In genomic region chr17:45150911-45151809, GRCh38 we compare ENCODE assay signal across 8 cellular contexts. TPM values are rescaled to one million over a fixed set of nuclear protein-coding genes. Genes with fewer than 3 reads are reported as not detected.
A peak's percentile ranks its signal among the peaks of the same experiment; 100 is the strongest.
DNase-seq lines count a peak whose midpoint lies in the region; ATAC-seq, FAIRE-seq and TF ChIP-seq lines count a peak whose summit lies in the region.

No MANE protein-coding gene starts in this region.

- H3K4me3 Mint-ChIP-seq in progenitor cell of endocrine pancreas (ENCODE audit: low read depth), result peak overlapping the region; percentile 60

- FAIRE-seq in H1 (lab: Jason Lieb, UNC), result no peak

- no peak overlapping the region for H3K18ac ChIP-seq in H1 (ENCODE audit: extremely low read depth, low read length)

- no peak overlapping the region for H2BK120ac ChIP-seq in H1 (replicated peaks; ENCODE audit: low read depth, low read length)

- no peak overlapping the region for H3K27ac ChIP-seq in OCI-LY1 (ENCODE audit: low read depth, low read length, poor library complexity, severe bottlenecking)
- no peak overlapping the region for H3K27ac ChIP-seq in H1 (ENCODE audit: low read depth, low read length)

- no peaks in the 10 kb centered on the region for H3K9me3 ChIP-seq in OCI-LY1 (ENCODE audit: low read length)
- no peaks in the 10 kb centered on the region for H3K9me3 ChIP-seq in H1 (ENCODE audit: insufficient read depth in 2 of 2, low read depth in 1 of 2, low read length in 1 of 2)

- H3K56ac ChIP-seq in H1 (replicated peaks; ENCODE audit: insufficient read length, low read depth, low read length), result no peak overlapping the region

- H3K36me3 ChIP-seq in OCI-LY1 (ENCODE audit: insufficient read depth, low read length), result no peaks in the 10 kb centered on the region
- H3K36me3 ChIP-seq in H1 (ENCODE audit: control insufficient read depth in 2 of 4, insufficient read depth in 4 of 4, low read length in 3 of 4), result no peaks in the 10 kb centered on the region

- H3K14ac ChIP-seq in H1 (ENCODE audit: insufficient read length), result no peak overlapping the region

- H3K27me3 ChIP-seq in OCI-LY1 (ENCODE audit: insufficient read depth, low read length) (no peaks in the 10 kb centered on the region), H1 (replicated peaks in 1 of 4; ENCODE audit: control insufficient read depth in 3 of 4, extremely low read depth in 1 of 4, insufficient read depth in 3 of 4, low read length in 3 of 4) (no peaks in the 10 kb centered on the region)

- H3K23ac ChIP-seq in H1 (ENCODE audit: insufficient read length), result no peak overlapping the region

- 60% methylated on average over 8 of the region's 8 CpGs; no CpG with 5 or more reads in 1 of the 2 experiments for WGBS in H1 (ENCODE audit: extremely low coverage in 1 of 2, insufficient coverage in 1 of 2, insufficient read length in 1 of 2, insufficient replicate concordance in 2 of 2, low coverage in 1 of 2, low lambda C conversion rate in 2 of 2, missing lambda C conversion rate in 1 of 2), 2 experiments

- TF ChIP-seq CTCF in OCI-LY1 (IDR thresholded peaks at IDR 0.05; ENCODE audit: low read length) (no peak), H1 (IDR thresholded peaks at IDR 0.05; ENCODE audit: control extremely low read depth in 1 of 3, insufficient read depth in 1 of 3, low read depth in 1 of 3, low read length in 3 of 3) (no peak), progenitor cell of endocrine pancreas (IDR thresholded peaks at IDR 0.05; ENCODE audit: unreplicated experiment) (no peak)

- no peak overlapping the region for H2BK12ac ChIP-seq in H1 (ENCODE audit: low read depth, low read length)

- CTCF ChIA-PET in H1 (lab: Charles Lee; ENCODE audit: partially characterized antibody), result interaction anchor here (0.9 to 9.4 kb wide), 20 partner anchors 9 to 213 kb away, joined by 3 to 187 read pairs (median 7); partner anchors contain the start of genes ACBD4, FMNL1, HEXIM2 and PLCD3

- H4K20me1 ChIP-seq in OCI-LY1 (ENCODE audit: insufficient read depth, low read length), result no peaks in the 10 kb centered on the region
- peaks cover 5 to 10% of the 10 kb centered on the region in 2 experiments for H4K20me1 ChIP-seq in H1 (replicated peaks in 1 of 2; ENCODE audit: control insufficient read depth in 1 of 2, insufficient read depth in 2 of 2, low read length in 2 of 2)

- no peaks in the 10 kb centered on the region for H3K27me3 Mint-ChIP-seq in progenitor cell of endocrine pancreas

- peaks cover 10% of the 10 kb centered on the region for H3K23me2 ChIP-seq in H1 (ENCODE audit: low read depth, low read length)

- H3K9me2 ChIP-seq in OCI-LY1 (ENCODE audit: low read depth, low read length), result no peaks in the 10 kb centered on the region

- no peak for TF ChIP-seq POLR2A in H1 (IDR thresholded peaks at IDR 0.05; ENCODE audit: control extremely low read depth in 1 of 2, low read depth in 2 of 2, low read length in 2 of 2)

- no peak overlapping the region for H3K9ac ChIP-seq in OCI-LY1 (ENCODE audit: low read length)
- H3K9ac ChIP-seq in H1 (replicated peaks in 1 of 4; ENCODE audit: extremely low read depth in 1 of 4, low read depth in 3 of 4, low read length in 3 of 4), result no peak overlapping the region

- DNase-seq in EH (ENCODE audit: low read depth) (peak; percentile 44), H1 (ENCODE audit: low read depth in 1 of 2, low spot score in 2 of 2) (no peak), progenitor cell of endocrine pancreas (ENCODE audit: low spot score, unreplicated experiment) (no peak), NCI-H146 treated with DMSO at 0.1 percent for 48 hours (lab: John Stamatoyannopoulos, UW; ENCODE audit: unreplicated experiment) (no peak), NCI-H2171 (lab: John Stamatoyannopoulos, UW) (no peak), HuH-7 (ENCODE audit: low spot score) (no peak)

- H4K8ac ChIP-seq in H1 (ENCODE audit: extremely low read depth, insufficient read depth, low read length), result no peak overlapping the region

- no peak overlapping the region for H3K4ac ChIP-seq in H1 (replicated peaks; ENCODE audit: insufficient read length, low read depth, low read length)

- H3K36me3 Mint-ChIP-seq in progenitor cell of endocrine pancreas (ENCODE audit: insufficient read depth), result no peaks in the 10 kb centered on the region

- peak overlapping the region; percentile 8 for H3K27ac Mint-ChIP-seq in progenitor cell of endocrine pancreas

- TF ChIP-seq RAD21 in H1 (IDR thresholded peaks at IDR 0.05 in 1 of 2, conservative IDR thresholded peaks at IDR 0.05 in 1 of 2; ENCODE audit: low read depth in 2 of 2, low read length in 2 of 2), result no peak

- no peak overlapping the region for H2BK5ac ChIP-seq in H1 (ENCODE audit: low read depth, low read length)

- H3K4me3 ChIP-seq in OCI-LY1 (ENCODE audit: low read depth, low read length, poor library complexity, severe bottlenecking) (peak overlapping the region; percentile 57), H1 (ENCODE audit: extremely low read depth in 1 of 4, insufficient read depth in 2 of 4, low read depth in 3 of 4, low read length in 4 of 4) (peak overlapping the region in 3 of 4 experiments; percentile 77 to 93 (median 85); a peak in 5 of 8 replicates)

- H2AFZ ChIP-seq in OCI-LY1 (ENCODE audit: low read length), result no peak overlapping the region
- H2AFZ ChIP-seq in H1 (ENCODE audit: low read length), result no peak overlapping the region

- H3K9me3 Mint-ChIP-seq in progenitor cell of endocrine pancreas (ENCODE audit: low read depth), result no peaks in the 10 kb centered on the region

- H3K4me2 ChIP-seq in OCI-LY1 (ENCODE audit: low read length) (peak overlapping the region; percentile 82; the same call in 1 of the 2 replicates), H1 (ENCODE audit: insufficient read depth in 1 of 2, low read depth in 2 of 2, low read length in 2 of 2) (peak overlapping the region; percentile 70 to 86; a peak in 3 of 4 replicates)

- peaks cover 9% of the 10 kb centered on the region; the same call in 1 of the 2 replicates for H3F3A ChIP-seq in OCI-LY1 (ENCODE audit: insufficient read depth, low read length)

- no peak overlapping the region for H2AK5ac ChIP-seq in H1 (ENCODE audit: low read depth, low read length)

- H2BK15ac ChIP-seq in H1 (ENCODE audit: low read length), result no peak overlapping the region

- no peak overlapping the region for H4K91ac ChIP-seq in H1 (replicated peaks; ENCODE audit: insufficient read length, low read length)

- H3K79me1 ChIP-seq in H1 (ENCODE audit: low read depth, low read length), result peaks cover 3% of the 10 kb centered on the region; the same call in 1 of the 2 replicates

- H3K79me2 ChIP-seq in OCI-LY1 (ENCODE audit: insufficient read depth, low read length) (no peaks in the 10 kb centered on the region), H1 (ENCODE audit: control insufficient read depth in 1 of 2, insufficient read depth in 2 of 2, low read length in 2 of 2) (peaks cover 0 to 26% of the 10 kb centered on the region in 2 experiments; a peak in 2 of 4 replicates)

- no peak for TF ChIP-seq EP300 in H1 (IDR thresholded peaks at IDR 0.05; ENCODE audit: borderline replicate concordance in 1 of 2, low read depth in 2 of 2, low read length in 2 of 2)

- H3K4me1 ChIP-seq in OCI-LY1 (ENCODE audit: insufficient read depth, low read length, severe bottlenecking), result peaks cover 40% of the 10 kb centered on the region
- H3K4me1 ChIP-seq in H1 (replicated peaks in 1 of 4; ENCODE audit: control insufficient read depth in 3 of 4, insufficient read depth in 4 of 4, low read length in 3 of 4), result peaks cover 3 to 9% (median 6%) of the 10 kb centered on the region in 4 experiments; a peak in 6 of 7 replicates

- peaks cover 26% of the 10 kb centered on the region for H3K4me1 Mint-ChIP-seq in progenitor cell of endocrine pancreas (ENCODE audit: low read depth)

- no peak for ATAC-seq in GM18858 (IDR thresholded peaks at IDR 0.05; ENCODE audit: unreplicated experiment)

- H2BK20ac ChIP-seq in H1 (ENCODE audit: low read length), result no peak overlapping the region

- POLR2A ChIA-PET in H1 (lab: Charles Lee; ENCODE audit: partially characterized antibody), result interaction anchor here (0.6 to 20.3 kb wide), 7 partner anchors 16 to 70 kb away, joined by 3 to 1076 read pairs (median 54); partner anchors contain the start of genes ACBD4, FMNL1, HEXIM2 and PLCD3

- no peak overlapping the region for H4K5ac ChIP-seq in H1 (ENCODE audit: insufficient read length, low read depth, low read length)

RNA-seq across cellular contexts. Expression of gene HEXIM1, which starts 2.9 kb away (rescaled TPM):
- total RNA-seq in H1 (2021; fragmentation: NEBNext Ultra II Directional; extraction: Animal tissue kit (Norgen Biotek cat#: 25700)), result 36.9 and 38.3 TPM in 2 replicates
- 9.1 and 11.1 TPM in 2 replicates for polyA plus RNA-seq in H1 (2011; rRNA removed)
- polyA plus RNA-seq in H1 (2011; cell fraction: cytosol; rRNA removed), result 14.0 TPM
- 10.2 TPM for polyA plus RNA-seq in H1 (2011; cell fraction: nucleus; rRNA removed)
- 16.8 to 21.8 TPM (median 20.6 TPM) in 4 replicates for polyA plus RNA-seq in H1 (2012, experiment 1 of 2)
- 7.1 TPM for polyA plus RNA-seq in H1 (2012, experiment 2 of 2)
- 18.9 TPM for polyA plus RNA-seq in H1 (2013, experiment 1 of 2)
- 18.6 TPM for polyA plus RNA-seq in H1 (2013, experiment 2 of 2)
- polyA minus RNA-seq in H1 (2011; rRNA and poly(A)+ RNA removed), result 2.5 and 3.5 TPM in 2 replicates
- polyA minus RNA-seq in H1 (2011; cell fraction: cytosol; rRNA and poly(A)+ RNA removed), result 6.5 TPM
- 7.7 TPM for polyA minus RNA-seq in H1 (2011; cell fraction: nucleus; rRNA and poly(A)+ RNA removed)
- total RNA-seq in progenitor cell of endocrine pancreas, result 32.9 and 33.3 TPM in 2 replicates

RNA-seq across cellular contexts. Expression of gene HEXIM2, which starts 10.5 kb away (rescaled TPM):
- total RNA-seq in H1 (2021; fragmentation: NEBNext Ultra II Directional; extraction: Animal tissue kit (Norgen Biotek cat#: 25700)), result 13.2 and 13.9 TPM in 2 replicates
- polyA plus RNA-seq in H1 (2011; rRNA removed), result 7.5 and 10.6 TPM in 2 replicates
- polyA plus RNA-seq in H1 (2011; cell fraction: cytosol; rRNA removed), result 11.8 TPM
- 9.0 TPM for polyA plus RNA-seq in H1 (2011; cell fraction: nucleus; rRNA removed)
- polyA plus RNA-seq in H1 (2012, experiment 1 of 2), result 7.8 to 13.6 TPM (median 12.5 TPM) in 4 replicates
- polyA plus RNA-seq in H1 (2012, experiment 2 of 2), result 13.0 TPM
- polyA plus RNA-seq in H1 (2013, experiment 1 of 2), result 4.2 TPM
- 4.1 TPM for polyA plus RNA-seq in H1 (2013, experiment 2 of 2)
- polyA minus RNA-seq in H1 (2011; rRNA and poly(A)+ RNA removed), result 5.9 and 6.0 TPM in 2 replicates
- polyA minus RNA-seq in H1 (2011; cell fraction: cytosol; rRNA and poly(A)+ RNA removed), result 5.0 TPM
- 5.5 TPM for polyA minus RNA-seq in H1 (2011; cell fraction: nucleus; rRNA and poly(A)+ RNA removed)
- total RNA-seq in progenitor cell of endocrine pancreas, result 9.3 and 11.9 TPM in 2 replicates

RNA-seq across cellular contexts. Expression of gene ACBD4, which starts 15.7 kb away (rescaled TPM):
- total RNA-seq in H1 (2021; fragmentation: NEBNext Ultra II Directional; extraction: Animal tissue kit (Norgen Biotek cat#: 25700)), result 9.3 and 10.7 TPM in 2 replicates
- polyA plus RNA-seq in H1 (2011; rRNA removed), result 7.3 and 14.2 TPM in 2 replicates
- polyA plus RNA-seq in H1 (2011; cell fraction: cytosol; rRNA removed), result 15.5 TPM
- 47.3 TPM for polyA plus RNA-seq in H1 (2011; cell fraction: nucleus; rRNA removed)
- 10.5 to 14.1 TPM (median 12.7 TPM) in 4 replicates for polyA plus RNA-seq in H1 (2012, experiment 1 of 2)
- polyA plus RNA-seq in H1 (2012, experiment 2 of 2), result 9.2 TPM
- polyA plus RNA-seq in H1 (2013, experiment 1 of 2), result 9.3 TPM
- 7.3 TPM for polyA plus RNA-seq in H1 (2013, experiment 2 of 2)
- polyA minus RNA-seq in H1 (2011; rRNA and poly(A)+ RNA removed), result 7.1 and 7.7 TPM in 2 replicates
- polyA minus RNA-seq in H1 (2011; cell fraction: cytosol; rRNA and poly(A)+ RNA removed), result 8.5 TPM
- polyA minus RNA-seq in H1 (2011; cell fraction: nucleus; rRNA and poly(A)+ RNA removed), result 18.7 TPM
- 14.1 and 15.7 TPM in 2 replicates for total RNA-seq in progenitor cell of endocrine pancreas

RNA-seq across cellular contexts. Expression of gene PLCD3, which starts 18.8 kb away (rescaled TPM):
- total RNA-seq in H1 (2021; fragmentation: NEBNext Ultra II Directional; extraction: Animal tissue kit (Norgen Biotek cat#: 25700)), result 42.7 and 48.1 TPM in 2 replicates
- 26.5 and 32.3 TPM in 2 replicates for polyA plus RNA-seq in H1 (2011; rRNA removed)
- 24.7 TPM for polyA plus RNA-seq in H1 (2011; cell fraction: cytosol; rRNA removed)
- polyA plus RNA-seq in H1 (2011; cell fraction: nucleus; rRNA removed), result 28.3 TPM
- polyA plus RNA-seq in H1 (2012, experiment 1 of 2), result 21.6 to 33.0 TPM (median 28.2 TPM) in 4 replicates
- 27.8 TPM for polyA plus RNA-seq in H1 (2012, experiment 2 of 2)
- polyA plus RNA-seq in H1 (2013, experiment 1 of 2), result 20.4 TPM
- 20.7 TPM for polyA plus RNA-seq in H1 (2013, experiment 2 of 2)
- 16.3 and 24.8 TPM in 2 replicates for polyA minus RNA-seq in H1 (2011; rRNA and poly(A)+ RNA removed)
- polyA minus RNA-seq in H1 (2011; cell fraction: cytosol; rRNA and poly(A)+ RNA removed), result 18.3 TPM
- polyA minus RNA-seq in H1 (2011; cell fraction: nucleus; rRNA and poly(A)+ RNA removed), result 25.1 TPM
- 23.4 and 26.7 TPM in 2 replicates for total RNA-seq in progenitor cell of endocrine pancreas
